1 cellular context compared by ENCODE assay signal in genomic region chr1:119147626-119148180, GRCh38.
TF ChIP-seq lines count a peak whose summit lies in the region.

No MANE protein-coding gene starts in this region.

TF ChIP-seq in HCT116, 20 proteins besides CTCF, POLR2A, EP300 and RAD21 (continued from another document):
- no peak for TF ChIP-seq CEBPB (IDR thresholded peaks at IDR 0.05; ENCODE audit: low read depth)
- no peak for TF ChIP-seq FOSL1 (IDR thresholded peaks at IDR 0.05; ENCODE audit: low read depth)
- no peak for TF ChIP-seq ZFX (IDR thresholded peaks at IDR 0.05)
- TF ChIP-seq SIN3A (IDR thresholded peaks at IDR 0.05; ENCODE audit: low read depth): no peak
